30 cellular contexts compared by ENCODE assay signal in genomic region chr19:8880864-8881488, GRCh38. TPM values are rescaled to one million over a fixed set of nuclear protein-coding genes. Genes with fewer than 3 reads are reported as not detected.
DNase-seq lines count a peak whose midpoint lies in the region; ATAC-seq, FAIRE-seq and TF ChIP-seq lines count a peak whose summit lies in the region.
"Had no signal": no experiment of that assay in that cellular context is flagged by ENCODE, and none has a peak within 500 bp of the region (broad histone marks: within the 10 kb centered on the region; RNA-seq: fewer than 3 reads in every experiment).

No MANE protein-coding gene starts in this region.

- intact Hi-C loops in K562 (cut with micrococcal nuclease), result no loop called here

- no peak for DNase-seq in K562 (ENCODE audit: extremely low read depth in 1 of 4, low spot score in 3 of 4)
- DNase-seq in osteoblast (ENCODE audit: insufficient read length, low spot score, missing footprints), result peak; percentile 31
- no peak for DNase-seq in activated CD4-positive, alpha-beta T cell treated with anti-CD3 and anti-CD28 coated beads for 4 hours
- DNase-seq in NCI-H1417 treated with DMSO at 0.1 percent for 48 hours (lab: John Stamatoyannopoulos, UW), result no peak
- DNase-seq: 8988T; ACHN; BE2C; C1 segment of cervical spinal cord; CD4-positive, alpha-beta memory T cell; CD4-positive, CD25-positive, alpha-beta regulatory T cell; CD8-positive, alpha-beta memory T cell; COR-L47; DMS 273 treated with DMSO at 0.1 percent for 48 hours; DMS153; DMS53; DMS79; DND-41; EL; GDM1 had no signal

- no TSS peak for BruUV-seq in K562 (replicated peaks; lab: Mats Ljungman, UMichigan)

- H3K27me3 ChIP-seq in K562 (ENCODE audit: control insufficient read depth in 2 of 2, insufficient read depth in 2 of 2, low read length in 2 of 2) (no peaks in the 10 kb centered on the region), osteoblast (ENCODE audit: insufficient read depth, low read length) (no peaks in the 10 kb centered on the region)
- H3K27me3 ChIP-seq: BE2C, BLaER1 had no signal

- POLR2A ChIA-PET in K562 (lab: Yijun Ruan, JAX), result no interaction called here

- TF ChIP-seq POLR2A in K562 (conservative IDR thresholded peaks at IDR 0.05), result no peak

- H2AFZ ChIP-seq in K562 (ENCODE audit: low read depth, low read length), result no peak overlapping the region
- H2AFZ ChIP-seq in osteoblast (ENCODE audit: low read length), result no peak overlapping the region

- H3K4me2 ChIP-seq in K562 (ENCODE audit: insufficient read depth, low read length) (no peak overlapping the region), osteoblast (ENCODE audit: insufficient read depth, low read length) (no peak overlapping the region)
- H3K4me2 ChIP-seq: BLaER1 had no signal

- H3K4me3 ChIP-seq in K562 (no peak overlapping the region), osteoblast (ENCODE audit: insufficient read depth, low read length) (no peak overlapping the region)
- H3K4me3 ChIP-seq: BLaER1, GM12878 had no signal

- CTCF ChIA-PET in K562 (lab: Yijun Ruan, JAX; ENCODE audit: low intra/inter-chr PET ratio), result no interaction called here

- H3K36me3 ChIP-seq in K562 (ENCODE audit: control insufficient read depth, insufficient read depth, low read length) (no peaks in the 10 kb centered on the region), osteoblast (ENCODE audit: insufficient read depth, low read length) (no peaks in the 10 kb centered on the region)
- H3K36me3 ChIP-seq: BE2C, BLaER1 had no signal

- H3K27ac ChIP-seq in K562 (ENCODE audit: extremely low read depth, low read depth, low read length) (no peak overlapping the region), osteoblast (ENCODE audit: low read depth, low read length) (no peak overlapping the region)
- H3K27ac ChIP-seq: BLaER1 had no signal

- no peaks in the 10 kb centered on the region for H4K20me1 ChIP-seq in K562 (replicated peaks; ENCODE audit: control insufficient read depth, insufficient read depth, low read length)
- H4K20me1 ChIP-seq in osteoblast (ENCODE audit: insufficient read depth, low read length), result no peaks in the 10 kb centered on the region
- H4K20me1 ChIP-seq: BLaER1 had no signal

- no peak for FAIRE-seq in K562 (lab: Jason Lieb, UNC)
- FAIRE-seq: A204.1, GM12878, GM12892, GM18507 had no signal

- H3K9me3 ChIP-seq in K562 (replicated peaks; ENCODE audit: control insufficient read depth, insufficient read depth, low read depth, low read length), result no peaks in the 10 kb centered on the region
- H3K9me3 ChIP-seq in osteoblast (ENCODE audit: low read depth, low read length), result no peaks in the 10 kb centered on the region
- H3K9me3 ChIP-seq: BE2C had no signal

- H3K9me1 ChIP-seq in K562 (ENCODE audit: control insufficient read depth, insufficient read depth, low read length), result no peaks in the 10 kb centered on the region

- no peak for ATAC-seq in K562
- ATAC-seq in GM19452 (IDR thresholded peaks at IDR 0.05; ENCODE audit: unreplicated experiment), result no peak
- ATAC-seq: GM12878 had no signal

- in situ Hi-C loops in K562 (cut with MboI), result no loop called here

- no peak for TF ChIP-seq EP300 in K562 (IDR thresholded peaks at IDR 0.05; ENCODE audit: low read length)

- no peaks in the 10 kb centered on the region for H3K4me1 ChIP-seq in K562 (replicated peaks in 1 of 2; ENCODE audit: control insufficient read depth in 2 of 2, insufficient read depth in 2 of 2, low read length in 2 of 2)
- H3K4me1 ChIP-seq in osteoblast (ENCODE audit: insufficient read depth, low read length), result no peaks in the 10 kb centered on the region
- H3K4me1 ChIP-seq: BE2C had no signal

- no peak for TF ChIP-seq RAD21 in K562 (CRISPR knock-in tag; conservative IDR thresholded peaks at IDR 0.05 in 1 of 2, IDR thresholded peaks at IDR 0.05 in 1 of 2)

- WGBS in K562 (ENCODE audit: insufficient coverage, low coverage, missing lambda C conversion rate), result 2% methylated on average over 2 of the region's 2 CpGs

- H3K79me2 ChIP-seq in K562 (ENCODE audit: control insufficient read depth, insufficient read depth, low read length) (no peaks in the 10 kb centered on the region), osteoblast (ENCODE audit: insufficient read depth, low read length) (no peaks in the 10 kb centered on the region)

- H3K9ac ChIP-seq in K562 (ENCODE audit: insufficient read depth in 1 of 2, low read depth in 2 of 2, low read length in 2 of 2), result no peak overlapping the region
- H3K9ac ChIP-seq: BLaER1 had no signal

- TF ChIP-seq CTCF in K562 (IDR thresholded peaks at IDR 0.05 in 2 of 3, conservative IDR thresholded peaks at IDR 0.05 in 1 of 3; ENCODE audit: insufficient read depth in 2 of 3, low read depth in 1 of 3, low read length in 3 of 3) (no peak), osteoblast (IDR thresholded peaks at IDR 0.05; ENCODE audit: extremely low read depth, low read depth, low read length) (no peak)

TF ChIP-seq in K562, 482 proteins besides CTCF, POLR2A, EP300 and RAD21 (continues in another document):
- TF ChIP-seq ZNF12 (CRISPR knock-in tag; IDR thresholded peaks at IDR 0.05) (no peak), RBM25 (IDR thresholded peaks at IDR 0.05; ENCODE audit: low read depth, low read length, severe bottlenecking) (no peak), RBM34 (IDR thresholded peaks at IDR 0.05; ENCODE audit: borderline replicate concordance, insufficient read depth, low read length) (no peak), MLLT1 (IDR thresholded peaks at IDR 0.05) (peak in 1 of 2 experiments; percentile 97; a peak in 2 of 4 replicates), PRMT5 (CRISPR knock-in tag; IDR thresholded peaks at IDR 0.05) (no peak), DNMT1 (IDR thresholded peaks at IDR 0.05) (no peak), ZC3H8 (IDR thresholded peaks at IDR 0.05) (no peak), TRIM28 (IDR thresholded peaks at IDR 0.05) (no peak), ZBTB17 (CRISPR knock-in tag; IDR thresholded peaks at IDR 0.05) (peak; percentile 96), ZNF23 (CRISPR knock-in tag; IDR thresholded peaks at IDR 0.05) (peak; percentile 95), PHF20 (IDR thresholded peaks at IDR 0.05; ENCODE audit: partially characterized antibody) (no peak), HNRNPUL1 (IDR thresholded peaks at IDR 0.05; ENCODE audit: low read length) (no peak), IRF2 (CRISPR knock-in tag; IDR thresholded peaks at IDR 0.05) (no peak), ZNF561 (CRISPR knock-in tag; conservative IDR thresholded peaks at IDR 0.05) (no peak), ZNF41 (CRISPR knock-in tag; conservative IDR thresholded peaks at IDR 0.05) (peak; percentile 95), U2AF1 (optimal IDR thresholded peaks at IDR 0.05; ENCODE audit: low read depth, low read length) (no peak)

RNA-seq across cellular contexts. Expression of gene MBD3L1, which starts 48.8 kb away (rescaled TPM):
- not detected in 2 replicates for total RNA-seq in K562 (2011; cell fraction: chromatin; rRNA removed; ENCODE audit: low replicate concordance)
- not detected in 2 replicates for total RNA-seq in K562 (2011; cell fraction: nucleolus; rRNA removed)
- not detected in 2 replicates for total RNA-seq in K562 (2011; cell fraction: nucleoplasm; rRNA removed)
- total RNA-seq in K562 (2014; rRNA removed) (not detected in 2 replicates), K562 (2014; rRNA removed; fragmentation: Illumina TruSeq; extraction: Trizol) (not detected in 2 replicates), K562 (2015; rRNA removed; fragmentation: Illumina TruSeq; extraction: Trizol) (not detected in 2 replicates), K562 (2021) (not detected in 2 replicates), osteoblast (not detected in 2 replicates)
- polyA plus RNA-seq in K562 (2011; rRNA removed) (not detected in 2 replicates), K562 (2014; fragmentation: Illumina TruSeq; extraction: Trizol) (not detected in 2 replicates), K562 (2014; fragmentation: Nextera tagmentation; extraction: Ambion mirVana) (not detected), K562 (2014; rRNA removed) (not detected in 2 replicates)
- not detected in 2 replicates for polyA plus RNA-seq in K562 (2011; cell fraction: cytosol; rRNA removed)
- polyA plus RNA-seq in K562 (2011; cell fraction: nucleus; rRNA removed), result not detected in 2 replicates
- not detected in 2 replicates for polyA plus RNA-seq in K562 (2012)
- not detected in 2 replicates for polyA minus RNA-seq in K562 (2011; rRNA and poly(A)+ RNA removed)
- polyA minus RNA-seq in K562 (2011; cell fraction: cytosol; rRNA and poly(A)+ RNA removed), result not detected in 2 replicates
- polyA minus RNA-seq in K562 (2011; cell fraction: nucleus; rRNA and poly(A)+ RNA removed), result not detected in 2 replicates
- total RNA-seq: A673; CD4-positive, alpha-beta memory T cell; CD4-positive, CD25-positive, alpha-beta regulatory T cell; CD8-positive, alpha-beta memory T cell; Daoy; G401; GM12878 had no signal
- polyA plus RNA-seq: AG04450; CD14-positive monocyte; CD4-positive, alpha-beta memory T cell; CD4-positive, CD25-positive, alpha-beta regulatory T cell; CD8-positive, alpha-beta memory T cell; GM12878 had no signal

RNA-seq across cellular contexts. Expression of gene ZNF558, which starts 48.9 kb away (rescaled TPM):
- total RNA-seq in K562 (2011; cell fraction: chromatin; rRNA removed; ENCODE audit: low replicate concordance), result 67.2 and 73.0 TPM in 2 replicates
- total RNA-seq in K562 (2011; cell fraction: nucleolus; rRNA removed), result 48.5 and 58.3 TPM in 2 replicates
- total RNA-seq in K562 (2011; cell fraction: nucleoplasm; rRNA removed), result 50.6 and 56.5 TPM in 2 replicates
- 17.1 and 20.0 TPM in 2 replicates for total RNA-seq in K562 (2014; rRNA removed)
- 21.4 and 22.9 TPM in 2 replicates for total RNA-seq in K562 (2014; rRNA removed; fragmentation: Illumina TruSeq; extraction: Trizol)
- total RNA-seq in K562 (2015; rRNA removed; fragmentation: Illumina TruSeq; extraction: Trizol), result 16.7 and 17.6 TPM in 2 replicates
- 22.9 and 24.0 TPM in 2 replicates for total RNA-seq in K562 (2021)
- polyA plus RNA-seq in K562 (2011; rRNA removed), result 41.8 and 47.6 TPM in 2 replicates
- polyA plus RNA-seq in K562 (2011; cell fraction: cytosol; rRNA removed), result 19.0 and 19.7 TPM in 2 replicates
- 121 and 135 TPM in 2 replicates for polyA plus RNA-seq in K562 (2011; cell fraction: nucleus; rRNA removed)
- polyA plus RNA-seq in K562 (2012), result 13.5 and 26.1 TPM in 2 replicates
- 21.2 and 21.8 TPM in 2 replicates for polyA plus RNA-seq in K562 (2014; fragmentation: Illumina TruSeq; extraction: Trizol)
- polyA plus RNA-seq in K562 (2014; fragmentation: Nextera tagmentation; extraction: Ambion mirVana), result 1 to 10 TPM; 5.4 to 5.5 TPM
- polyA plus RNA-seq in K562 (2014; rRNA removed), result 20.3 and 21.2 TPM in 2 replicates
- polyA minus RNA-seq in K562 (2011; rRNA and poly(A)+ RNA removed), result 33.3 and 42.2 TPM in 2 replicates
- 23.2 and 25.2 TPM in 2 replicates for polyA minus RNA-seq in K562 (2011; cell fraction: cytosol; rRNA and poly(A)+ RNA removed)
- 57.2 and 68.4 TPM in 2 replicates for polyA minus RNA-seq in K562 (2011; cell fraction: nucleus; rRNA and poly(A)+ RNA removed)
- 23.6 and 24.6 TPM in 2 replicates for total RNA-seq in osteoblast
